9 cellular contexts compared by ENCODE assay signal in genomic region chr3:143158549-143158988, GRCh38. TPM values are rescaled to one million over a fixed set of nuclear protein-coding genes. Genes with fewer than 3 reads are reported as not detected.
DNase-seq lines count a peak whose midpoint lies in the region; ATAC-seq and TF ChIP-seq lines count a peak whose summit lies in the region.
"Had no signal": no experiment of that assay in that cellular context is flagged by ENCODE, and none has a peak within 500 bp of the region (broad histone marks: within the 10 kb centered on the region; RNA-seq: fewer than 3 reads in every experiment).

No MANE protein-coding gene starts in this region.

- intact Hi-C loops in head of caudate nucleus (cut with DNase I) = no loop called here

- ATAC-seq in GM19455 (IDR thresholded peaks at IDR 0.05; ENCODE audit: unreplicated experiment) = peak; percentile 74
- ATAC-seq in HG03175 (IDR thresholded peaks at IDR 0.05; ENCODE audit: unreplicated experiment) = peak; percentile 62
- ATAC-seq: PC-3 had no signal

- no peak for TF ChIP-seq CTCF in GM12865 (IDR thresholded peaks at IDR 0.05; ENCODE audit: insufficient read depth, low read depth, low read length, missing control alignments)

- DNase-seq in GM12865 (ENCODE audit: low read depth) (peak; percentile 87), fibroblast of peridontal ligament (ENCODE audit: extremely low read depth) (peak; percentile 68), head of caudate nucleus (no peak), ureter (ENCODE audit: low spot score) (no peak), anterior cingulate cortex (lab: John Stamatoyannopoulos, UW) (no peak)
- DNase-seq in stimulated activated CD4-positive, alpha-beta T cell treated with anti-CD3 and anti-CD28 coated beads, Interleukin-4, amount 100 ng/mL, for 4 hours = no peak

- H3K4me3 ChIP-seq in GM12865 (ENCODE audit: low read depth, low read length) = no peak overlapping the region

RNA-seq across cellular contexts. Expression of gene CHST2, which starts 39.0 kb away (rescaled TPM):
- 8.1 TPM for total RNA-seq in ureter

Comparison
In these comparisons a context has a peak if more than half of its experiments do, and no peak if none do; other contexts are left out.
1. DNase-seq: peak in GM12865 (single experiment) and fibroblast of peridontal ligament (single experiment); none in head of caudate nucleus (0 of 42), ureter (single experiment), anterior cingulate cortex (0 of 58) and stimulated activated CD4-positive, alpha-beta T cell treated with anti-CD3 and anti-CD28 coated beads, Interleukin-4, amount 100 ng/mL, for 4 hours (0 of 2).